28 cellular contexts compared by ENCODE assay signal in the genomic region with DNA sequence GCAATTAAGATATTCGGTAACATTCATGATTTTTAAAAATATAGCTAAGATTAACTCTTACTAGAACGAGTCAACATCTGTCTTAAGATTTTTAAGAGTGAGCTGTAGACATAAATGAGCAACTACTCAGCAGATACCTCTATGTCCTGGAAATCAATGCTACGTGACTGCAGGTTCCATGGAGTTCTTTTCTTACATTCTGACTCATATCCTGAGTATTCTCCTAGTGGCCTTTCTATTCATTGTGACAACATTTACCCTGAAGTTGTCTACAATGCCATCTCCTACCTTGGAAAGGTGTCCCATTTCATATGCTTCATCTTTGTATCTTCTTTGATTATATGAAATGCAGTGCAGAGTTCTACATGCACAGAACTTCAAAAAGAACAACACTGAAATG. TPM values are rescaled to one million over a fixed set of nuclear protein-coding genes. Genes with fewer than 3 reads are reported as not detected.
"Had no signal": no experiment of that assay in that cellular context is flagged by ENCODE, and none has a peak within 500 bp of the region (broad histone marks: within the 10 kb centered on the region; RNA-seq: fewer than 3 reads in every experiment).

No MANE protein-coding gene starts in this region.

- H3K79me2 ChIP-seq: parathyroid adenoma had no signal

- H3K36me3 ChIP-seq: adrenal gland, ascending aorta, brain microvascular endothelial cell, sigmoid colon, WERI-Rb-1 had no signal

- H3K9ac ChIP-seq: parathyroid adenoma had no signal

- H2AFZ ChIP-seq: parathyroid adenoma had no signal

- H3K9me3 Mint-ChIP-seq: activated T-cell treated with anti-CD3 and anti-CD28 coated beads, Interleukin-2, amount 50 U/mL, for 24 hours; activated T-helper 17 cell treated with anti-CD3 and anti-CD28 coated beads, Interleukin-2, amount 50 U/mL, for 72 hours; immature natural killer cell; T-helper 2 cell treated with Interferon-gamma antibody and Interleukin-4, amounts not matched to agents 5 μg/mL and 100 μg/mL, for 36 hours; type B pancreatic cell had no signal

- ATAC-seq: activated T-helper 17 cell treated with anti-CD3 and anti-CD28 coated beads, Interleukin-2, amount 50 U/mL, for 72 hours; effector memory CD8-positive, alpha-beta T cell; T-cell had no signal

- H3K9me3 ChIP-seq: adrenal gland, ascending aorta, colonic mucosa, sigmoid colon, testis, vagina had no signal

- H3K4me3 Mint-ChIP-seq: activated naive CD8-positive, alpha-beta T cell; activated T-cell treated with anti-CD3 and anti-CD28 coated beads, Interleukin-2, amount 50 U/mL, for 24 hours; activated T-helper 17 cell treated with anti-CD3 and anti-CD28 coated beads, Interleukin-2, amount 50 U/mL, for 72 hours; effector memory CD8-positive, alpha-beta T cell; immature natural killer cell; naive B cell; T-cell; T-helper 2 cell treated with Interferon-gamma antibody and Interleukin-4, amounts not matched to agents 5 μg/mL and 100 μg/mL, for 36 hours; type B pancreatic cell had no signal

- H3K4me3 ChIP-seq: adrenal gland, ascending aorta, colonic mucosa, dorsolateral prefrontal cortex, sigmoid colon, smooth muscle cell, testis, vagina had no signal

- FAIRE-seq: TTC549 had no signal

- H3K27ac ChIP-seq: adrenal gland, ascending aorta, brain microvascular endothelial cell, colonic mucosa, dorsolateral prefrontal cortex, parathyroid adenoma, sigmoid colon, testis, vagina, WERI-Rb-1 had no signal

- H3K27ac Mint-ChIP-seq: activated naive CD8-positive, alpha-beta T cell; activated T-cell treated with anti-CD3 and anti-CD28 coated beads, Interleukin-2, amount 50 U/mL, for 24 hours; activated T-helper 17 cell treated with anti-CD3 and anti-CD28 coated beads, Interleukin-2, amount 50 U/mL, for 72 hours; effector memory CD8-positive, alpha-beta T cell; immature natural killer cell; naive B cell; T-cell; T-helper 2 cell treated with Interferon-gamma antibody and Interleukin-4, amounts not matched to agents 5 μg/mL and 100 μg/mL, for 36 hours; type B pancreatic cell had no signal

- H3K4me1 ChIP-seq: adrenal gland, ascending aorta, colonic mucosa, parathyroid adenoma, sigmoid colon, testis, vagina had no signal

- H3K4me1 Mint-ChIP-seq: activated T-helper 17 cell treated with anti-CD3 and anti-CD28 coated beads, Interleukin-2, amount 50 U/mL, for 72 hours; immature natural killer cell; naive B cell; T-cell had no signal

- H3K27me3 Mint-ChIP-seq: activated naive CD8-positive, alpha-beta T cell; activated T-cell treated with anti-CD3 and anti-CD28 coated beads, Interleukin-2, amount 50 U/mL, for 24 hours; activated T-helper 17 cell treated with anti-CD3 and anti-CD28 coated beads, Interleukin-2, amount 50 U/mL, for 72 hours; effector memory CD8-positive, alpha-beta T cell; naive B cell; type B pancreatic cell had no signal

- DNase-seq: activated CD4-positive, CD25-positive, alpha-beta regulatory T cell treated with anti-CD3 and anti-CD28 coated beads, Interleukin-2, amount 50 U/mL, for 72 hours; activated CD8-positive, alpha-beta memory T cell treated with anti-CD3 and anti-CD28 coated beads for 24 hours; activated CD8-positive, alpha-beta memory T cell treated with anti-CD3 and anti-CD28 coated beads, Interleukin-2, amount 50 U/mL, for 4 hours; activated T-cell treated with anti-CD3 and anti-CD28 coated beads, Interleukin-2, amount 50 U/mL, for 24 hours; adrenal gland; brain microvascular endothelial cell; colonic mucosa; dorsolateral prefrontal cortex; effector memory CD8-positive, alpha-beta T cell; immature natural killer cell; naive B cell; nucleus accumbens; sigmoid colon; stimulated activated CD4-positive, alpha-beta T cell treated with anti-CD3 and anti-CD28 coated beads, Interleukin-2, amount 100 ng/mL, for 48 hours; stimulated activated CD8-positive, alpha-beta memory T cell treated with anti-CD3 and anti-CD28 coated beads, Interleukin-4, amount 100 ng/mL, for 48 hours; stimulated activated naive CD4-positive, alpha-beta T cell; T-cell; testis; WERI-Rb-1 had no signal

- H3K27me3 ChIP-seq: adrenal gland, ascending aorta, brain microvascular endothelial cell, colonic mucosa, sigmoid colon, testis, vagina had no signal

- H3K4me2 ChIP-seq: smooth muscle cell had no signal

- H3K36me3 Mint-ChIP-seq: activated naive CD8-positive, alpha-beta T cell; immature natural killer cell; naive B cell; T-cell had no signal

RNA-seq across cellular contexts. Expression of gene PKP2, which starts 59.9 kb away (rescaled TPM):
- total RNA-seq: activated T-helper 17 cell treated with anti-CD3 and anti-CD28 coated beads, Interleukin-2, amount 50 U/mL, for 72 hours; ascending aorta had no signal
